Comparison of ENCODE assay signal across 1 cellular context in genomic region chr11:34514050-34514449, GRCh38.
TF ChIP-seq lines count a peak whose summit lies in the region.

No MANE protein-coding gene starts in this region.

TF ChIP-seq in HCT116, 20 proteins besides CTCF, POLR2A, EP300 and RAD21 (continued from another document):
- TF ChIP-seq TCF7L2 (IDR thresholded peaks at IDR 0.05; ENCODE audit: borderline replicate concordance, extremely low read depth, insufficient read depth, insufficient read length) (no peak), ZBTB33 (IDR thresholded peaks at IDR 0.05; ENCODE audit: extremely low read depth, insufficient replicate concordance, low read length) (no peak), EZH2phosphoT487 (IDR thresholded peaks at IDR 0.05; ENCODE audit: borderline replicate concordance) (no peak)
TF ChIP-seq in HCT116: peak in this region for 0.
